Comparison of ENCODE assay signal across 22 cellular contexts in genomic region chr14:103734081-103734888, GRCh38. TPM values are rescaled to one million over a fixed set of nuclear protein-coding genes. Genes with fewer than 3 reads are reported as not detected.
DNase-seq lines count a peak whose midpoint lies in the region; ATAC-seq, FAIRE-seq and TF ChIP-seq lines count a peak whose summit lies in the region.
"Had no signal": no experiment of that assay in that cellular context is flagged by ENCODE, and none has a peak within 500 bp of the region (broad histone marks: within the 10 kb centered on the region; RNA-seq: fewer than 3 reads in every experiment).

No MANE protein-coding gene starts in this region.

- no peak for DNase-seq in CD4-positive, CD25-positive, alpha-beta regulatory T cell
- DNase-seq in kidney (peak; percentile 68), spleen (peak; percentile 62), T-cell (no peak), MV-4-11 (lab: John Stamatoyannopoulos, UW) (no peak)
- DNase-seq: amygdala; CD8-positive, alpha-beta T cell; DND-41; effector memory CD8-positive, alpha-beta T cell; heart right ventricle; Karpas-422; naive B cell; NCI-H1105; NCI-H2107; NCI-H524; Right ventricle myocardium superior; stimulated activated naive CD8-positive, alpha-beta T cell treated with anti-CD3 and anti-CD28 coated beads, Interleukin-15, amount 100 ng/mL, for 72 hours had no signal

- no peak overlapping the region for H3K27ac ChIP-seq in CD4-positive, CD25-positive, alpha-beta regulatory T cell (ENCODE audit: insufficient read depth, low read length, poor library complexity, severe bottlenecking)
- H3K27ac ChIP-seq in angular gyrus (ENCODE audit: low read depth, low read length): peak overlapping the region; percentile 38
- H3K27ac ChIP-seq in kidney (ENCODE audit: low read depth in 2 of 2, low read length in 2 of 2): no peak overlapping the region
- peak overlapping the region in 4 of 8 donors; percentile 9 to 54 (median 33) for H3K27ac ChIP-seq in spleen
- H3K27ac ChIP-seq: parathyroid adenoma had no signal

- H3K27ac Mint-ChIP-seq in CD4-positive, CD25-positive, alpha-beta regulatory T cell: peak overlapping the region in 2 of 3 donors; percentile 15 to 48
- no peak overlapping the region for H3K27ac Mint-ChIP-seq in T-cell
- H3K27ac Mint-ChIP-seq: CD8-positive, alpha-beta T cell; naive B cell had no signal

- FAIRE-seq in kidney (lab: Jason Lieb, UNC): no peak
- FAIRE-seq: HTR-8/SVneo had no signal

- CTCF ChIA-PET in T-cell (lab: Charles Lee): interaction anchor here in 1 of 2 donors (0.6 kb wide), 1 partner anchor 1175 kb away, joined by 3 read pairs; no protein-coding TSS in a partner anchor

- peak in 1 of 2 donors; percentile 6 for ATAC-seq in CD4-positive, CD25-positive, alpha-beta regulatory T cell (ENCODE audit: low read depth in 2 of 2)
- ATAC-seq in T-cell (replicated peaks in 1 of 4) (no peak), GM18519 (IDR thresholded peaks at IDR 0.05; ENCODE audit: low FRiP score, unreplicated experiment) (no peak), GM19467 (IDR thresholded peaks at IDR 0.05; ENCODE audit: unreplicated experiment) (no peak)
- ATAC-seq: CD8-positive, alpha-beta T cell; effector memory CD8-positive, alpha-beta T cell; stimulated activated naive CD8-positive, alpha-beta T cell treated with anti-CD3 and anti-CD28 coated beads, Interleukin-15, amount 100 ng/mL, for 72 hours had no signal

- TF ChIP-seq POLR2A in spleen (IDR thresholded peaks at IDR 0.05): no peak

- H3K4me1 Mint-ChIP-seq in CD4-positive, CD25-positive, alpha-beta regulatory T cell: no peaks in the 10 kb centered on the region
- no peaks in the 10 kb centered on the region for H3K4me1 Mint-ChIP-seq in T-cell
- H3K4me1 Mint-ChIP-seq: stimulated activated naive CD8-positive, alpha-beta T cell treated with anti-CD3 and anti-CD28 coated beads, Interleukin-15, amount 100 ng/mL, for 72 hours had no signal

- H3K27me3 ChIP-seq in CD4-positive, CD25-positive, alpha-beta regulatory T cell (ENCODE audit: control insufficient read depth, insufficient read depth, low read length): no peaks in the 10 kb centered on the region
- no peaks in the 10 kb centered on the region for H3K27me3 ChIP-seq in spleen (replicated peaks in 1 of 7)
- H3K27me3 ChIP-seq: heart right ventricle had no signal

- peak overlapping the region in 1 of 2 donors; percentile 40 for H3K9ac ChIP-seq in kidney (ENCODE audit: low read length in 2 of 2)
- H3K9ac ChIP-seq: parathyroid adenoma had no signal

- no peak overlapping the region for H3K4me3 ChIP-seq in CD4-positive, CD25-positive, alpha-beta regulatory T cell (ENCODE audit: low read depth, low read length)
- H3K4me3 ChIP-seq in kidney (ENCODE audit: low read length in 2 of 2): no peak overlapping the region
- H3K4me3 ChIP-seq in spleen: no peak overlapping the region
- H3K4me3 ChIP-seq: heart right ventricle had no signal

- H3K36me3 Mint-ChIP-seq in CD4-positive, CD25-positive, alpha-beta regulatory T cell: peaks cover 30% of the 10 kb centered on the region
- H3K36me3 Mint-ChIP-seq in T-cell: peaks cover 29% of the 10 kb centered on the region

- H3K9me3 ChIP-seq in CD4-positive, CD25-positive, alpha-beta regulatory T cell (ENCODE audit: control insufficient read depth in 2 of 2, low read length in 2 of 2): no peaks in the 10 kb centered on the region
- H3K9me3 ChIP-seq in kidney (ENCODE audit: control insufficient read depth in 1 of 2, low read length in 2 of 2) (no peaks in the 10 kb centered on the region), spleen (no peaks in the 10 kb centered on the region)
- H3K9me3 ChIP-seq: heart right ventricle had no signal

- no peaks in the 10 kb centered on the region for H3K9me3 Mint-ChIP-seq in CD4-positive, CD25-positive, alpha-beta regulatory T cell
- no peaks in the 10 kb centered on the region for H3K9me3 Mint-ChIP-seq in T-cell
- H3K9me3 Mint-ChIP-seq: CD8-positive, alpha-beta T cell; effector memory CD8-positive, alpha-beta T cell; naive B cell; stimulated activated naive CD8-positive, alpha-beta T cell treated with anti-CD3 and anti-CD28 coated beads, Interleukin-15, amount 100 ng/mL, for 72 hours had no signal

- no peak overlapping the region for H3K4me3 Mint-ChIP-seq in CD4-positive, CD25-positive, alpha-beta regulatory T cell
- no peak overlapping the region for H3K4me3 Mint-ChIP-seq in T-cell
- H3K4me3 Mint-ChIP-seq: CD8-positive, alpha-beta T cell; effector memory CD8-positive, alpha-beta T cell; naive B cell; stimulated activated naive CD8-positive, alpha-beta T cell treated with anti-CD3 and anti-CD28 coated beads, Interleukin-15, amount 100 ng/mL, for 72 hours had no signal

- POLR2A ChIA-PET in T-cell (lab: Charles Lee): no interaction called here

- H3K27me3 Mint-ChIP-seq in CD4-positive, CD25-positive, alpha-beta regulatory T cell: no peaks in the 10 kb centered on the region
- H3K27me3 Mint-ChIP-seq in T-cell: no peaks in the 10 kb centered on the region
- H3K27me3 Mint-ChIP-seq: effector memory CD8-positive, alpha-beta T cell; naive B cell; stimulated activated naive CD8-positive, alpha-beta T cell treated with anti-CD3 and anti-CD28 coated beads, Interleukin-15, amount 100 ng/mL, for 72 hours had no signal

- no peaks in the 10 kb centered on the region for H3K4me1 ChIP-seq in CD4-positive, CD25-positive, alpha-beta regulatory T cell (ENCODE audit: control insufficient read depth, insufficient read depth, low read length, poor library complexity, severe bottlenecking)
- peaks cover 16 to 23% of the 10 kb centered on the region in 2 donors for H3K4me1 ChIP-seq in kidney (ENCODE audit: control insufficient read depth in 1 of 2, insufficient read depth in 1 of 2, low read depth in 1 of 2, low read length in 2 of 2)
- peaks cover 0 to 39% (median 18%) of the 10 kb centered on the region in 6 donors for H3K4me1 ChIP-seq in spleen

- peaks cover 27% of the 10 kb centered on the region for H3K36me3 ChIP-seq in CD4-positive, CD25-positive, alpha-beta regulatory T cell (ENCODE audit: control insufficient read depth, insufficient read depth, low read length)
- H3K36me3 ChIP-seq in kidney (ENCODE audit: control insufficient read depth in 1 of 2, insufficient read depth in 2 of 2, low read length in 2 of 2) (peaks cover 14 to 41% of the 10 kb centered on the region in 2 donors), spleen (peaks cover 0 to 99% (median 62%) of the 10 kb centered on the region in 6 donors)

- no peak for TF ChIP-seq CTCF in kidney (IDR thresholded peaks at IDR 0.05; ENCODE audit: borderline replicate concordance, extremely low read depth, insufficient read depth)
- no peak for TF ChIP-seq CTCF in spleen (IDR thresholded peaks at IDR 0.05 in 8 of 11, conservative IDR thresholded peaks at IDR 0.05 in 3 of 11)

- intact Hi-C loops in kidney (cut with DNase I) (no loop called here), spleen (cut with DNase I; ENCODE audit: low total_unique reads) (no loop called here)

- 87 to 94% (median 93%) methylated on average over 21 to 23 of the region's 23 CpGs for WGBS in spleen, 5 donors

RNA-seq across cellular contexts. Expression of gene ZFYVE21, which starts 18.7 kb away (rescaled TPM):
- total RNA-seq in CD4-positive, CD25-positive, alpha-beta regulatory T cell: 13.7 TPM
- 10 to 100 TPM; 12.1 to 25.0 (median 16.1) TPM for polyA plus RNA-seq in CD4-positive, CD25-positive, alpha-beta regulatory T cell
- total RNA-seq in kidney: 70.9 TPM
- polyA plus RNA-seq in kidney (ENCODE audit: insufficient read depth, low read depth, low replicate concordance): 67.8 TPM
- total RNA-seq in spleen: 10 to 100 TPM; 31.8 to 71.1 (median 47.8) TPM
- polyA plus RNA-seq in spleen: 10 to 100 TPM; 21.8 to 51.8 (median 24.2) TPM
- 10 to 100 TPM in 4 of 5 donors, 1 to 10 TPM in 1; 8.8 to 22.8 (median 22.1) TPM for total RNA-seq in T-cell

RNA-seq across cellular contexts. Expression of gene XRCC3, which starts 19.0 kb away (rescaled TPM):
- total RNA-seq in CD4-positive, CD25-positive, alpha-beta regulatory T cell: 9.8 TPM
- 1 to 10 TPM; 3.0 to 4.7 (median 4.3) TPM for polyA plus RNA-seq in CD4-positive, CD25-positive, alpha-beta regulatory T cell
- total RNA-seq in kidney (6.3 TPM), spleen (10 to 100 TPM in 6 of 7 donors, 1 to 10 TPM in 1; 9.5 to 20.4 (median 16.7) TPM), T-cell (10 to 100 TPM in 3 of 5 donors, 1 to 10 TPM in 2; 7.4 to 15.1 (median 12.9) TPM)
- polyA plus RNA-seq in kidney (ENCODE audit: insufficient read depth, low read depth, low replicate concordance) (2.8 TPM), spleen (10 to 100 TPM in 2 of 3 donors, 1 to 10 TPM in 1; 5.9 to 17.6 (median 11.8) TPM)

Comparison
In these comparisons a context has a peak if more than half of its experiments do, and no peak if none do; other contexts are left out.
1. DNase-seq: peak in kidney (single experiment) and spleen (single experiment); none in CD4-positive, CD25-positive, alpha-beta regulatory T cell (0 of 3), T-cell (0 of 34) and MV-4-11 (single experiment).
2. H3K27ac Mint-ChIP-seq: peak in CD4-positive, CD25-positive, alpha-beta regulatory T cell (2 of 3); none in T-cell (0 of 2).